8 cellular contexts compared by ENCODE assay signal in genomic region chr14:89912667-89913211, GRCh38. TPM values are rescaled to one million over a fixed set of nuclear protein-coding genes. Genes with fewer than 3 reads are reported as not detected.
DNase-seq lines count a peak whose midpoint lies in the region; ATAC-seq and TF ChIP-seq lines count a peak whose summit lies in the region.

No MANE protein-coding gene starts in this region.

- no peak overlapping the region for H3K4me3 ChIP-seq in BJ (ENCODE audit: low read depth, low read length)

- CTCF ChIA-PET in BJ (lab: Yijun Ruan, JAX) (interaction anchor here (1.4 to 2.8 kb wide), 2 partner anchors 736 to 886 kb away, joined by 3 to 14 read pairs; no protein-coding TSS in a partner anchor), T-cell (lab: Charles Lee) (interaction anchor here (0.6 to 1.8 kb wide), 6 partner anchors 8 to 1283 kb away, joined by 3 to 13 read pairs (median 4); no protein-coding TSS in a partner anchor)

- H3K9me3 Mint-ChIP-seq in endothelial cell (ENCODE audit: unreplicated experiment) (no peaks in the 10 kb centered on the region), neural crest cell (peaks cover 4% of the 10 kb centered on the region), T-cell (no peaks in the 10 kb centered on the region)

- H3K27me3 Mint-ChIP-seq in endothelial cell (ENCODE audit: unreplicated experiment) (no peaks in the 10 kb centered on the region), neural crest cell (ENCODE audit: low read depth) (no peaks in the 10 kb centered on the region), T-cell (peaks cover 4 to 20% of the 10 kb centered on the region in 2 donors)

- no peaks in the 10 kb centered on the region for H3K36me3 Mint-ChIP-seq in endothelial cell (ENCODE audit: low read depth, unreplicated experiment)
- H3K36me3 Mint-ChIP-seq in neural crest cell (ENCODE audit: low read depth): no peaks in the 10 kb centered on the region
- H3K36me3 Mint-ChIP-seq in T-cell: no peaks in the 10 kb centered on the region

- TF ChIP-seq CTCF in BJ (IDR thresholded peaks at IDR 0.05; ENCODE audit: insufficient read depth, low read depth, low read length) (no peak), endothelial cell (IDR thresholded peaks at IDR 0.05; ENCODE audit: unreplicated experiment) (no peak), neural crest cell (conservative IDR thresholded peaks at IDR 0.05) (no peak)

- ATAC-seq in T-cell (replicated peaks in 1 of 4): no peak

- POLR2A ChIA-PET in BJ (lab: Charles Lee) (interaction anchor here (0.6 kb wide), 1 partner anchor 213 kb away, joined by 3 read pairs; no protein-coding TSS in a partner anchor), T-cell (lab: Charles Lee) (no interaction called here)

- DNase-seq in BJ (ENCODE audit: low read depth): peak; percentile 98
- peak; percentile 29 to 64 for DNase-seq in NCI-H446 (lab: John Stamatoyannopoulos, UW)
- no peak for DNase-seq in endothelial cell (ENCODE audit: low spot score)
- DNase-seq in neural crest cell (ENCODE audit: low read depth, low spot score): no peak
- DNase-seq in activated CD4-positive, CD25-positive, alpha-beta regulatory T cell treated with anti-CD3 and anti-CD28 coated beads, Interleukin-2, amount 50 U/mL, for 72 hours: no peak
- DNase-seq in NAMALWA (ENCODE audit: low spot score): no peak
- DNase-seq in activated T-cell treated with anti-CD3 and anti-CD28 coated beads, Interleukin-2, amount 50 U/mL, for 1 hour: no peak
- DNase-seq in T-cell: no peak

- H3K4me3 Mint-ChIP-seq in endothelial cell (ENCODE audit: unreplicated experiment): no peak overlapping the region
- H3K4me3 Mint-ChIP-seq in neural crest cell: no peak overlapping the region
- no peak overlapping the region for H3K4me3 Mint-ChIP-seq in T-cell

- no peaks in the 10 kb centered on the region for H3K36me3 ChIP-seq in BJ (ENCODE audit: control insufficient read depth, insufficient read depth, low read length)

- H3K4me1 Mint-ChIP-seq in endothelial cell (ENCODE audit: unreplicated experiment) (no peaks in the 10 kb centered on the region), neural crest cell (peaks cover 36% of the 10 kb centered on the region), T-cell (peaks cover 0 to 3% (median 3%) of the 10 kb centered on the region in 3 donors)

- no peaks in the 10 kb centered on the region for H3K27me3 ChIP-seq in BJ (ENCODE audit: control insufficient read depth, insufficient read depth, low read length)

- H3K27ac Mint-ChIP-seq in endothelial cell (ENCODE audit: unreplicated experiment) (peak overlapping the region; percentile 77), neural crest cell (ENCODE audit: unreplicated experiment) (peak overlapping the region; percentile 65), T-cell (no peak overlapping the region)

RNA-seq across cellular contexts. Expression of gene EFCAB11, which starts 41.8 kb away (rescaled TPM):
- polyA plus RNA-seq in BJ (2011; rRNA removed): 2.2 and 7.3 TPM in 2 replicates
- polyA minus RNA-seq in BJ (2011; rRNA and poly(A)+ RNA removed): 2.2 and 2.8 TPM in 2 replicates
- total RNA-seq in endothelial cell (ENCODE audit: unreplicated experiment): 15.2 TPM
- total RNA-seq in neural crest cell: 14.8 and 15.4 TPM in 2 replicates
- 1 to 10 TPM; 1.1 to 2.4 (median 1.5) TPM for total RNA-seq in T-cell

RNA-seq across cellular contexts. Expression of gene TDP1, which starts 43.0 kb away (rescaled TPM):
- polyA plus RNA-seq in BJ (2011; rRNA removed): 18.8 and 21.1 TPM in 2 replicates
- 16.1 and 22.5 TPM in 2 replicates for polyA minus RNA-seq in BJ (2011; rRNA and poly(A)+ RNA removed)
- total RNA-seq in endothelial cell (ENCODE audit: unreplicated experiment) (34.9 TPM), neural crest cell (54.3 and 62.8 TPM in 2 replicates), T-cell (10 to 100 TPM; 42.8 to 72.9 (median 44.4) TPM)

Comparison
In these comparisons a context has a peak if more than half of its experiments do, and no peak if none do; other contexts are left out.
1. DNase-seq: peak in BJ (single experiment) and NCI-H446 (2 of 2); none in endothelial cell (single experiment), neural crest cell (single experiment), activated CD4-positive, CD25-positive, alpha-beta regulatory T cell treated with anti-CD3 and anti-CD28 coated beads, Interleukin-2, amount 50 U/mL, for 72 hours (single experiment), NAMALWA (single experiment), activated T-cell treated with anti-CD3 and anti-CD28 coated beads, Interleukin-2, amount 50 U/mL, for 1 hour (single experiment) and T-cell (0 of 34).
2. H3K27ac Mint-ChIP-seq: peak in endothelial cell (single experiment) and neural crest cell (single experiment); none in T-cell (0 of 2).